ENCODE assay signal across 9 cellular contexts in genomic region chr1:63189677-63190076, GRCh38.
DNase-seq lines count a peak whose midpoint lies in the region; ATAC-seq and TF ChIP-seq lines count a peak whose summit lies in the region.
"Had no signal": no experiment of that assay in that cellular context is flagged by ENCODE, and none has a peak within 500 bp of the region (broad histone marks: within the 10 kb centered on the region; RNA-seq: fewer than 3 reads in every experiment).

No MANE protein-coding gene starts in this region.

- H3K27me3 Mint-ChIP-seq in osteocyte (ENCODE audit: unreplicated experiment), result peaks cover 17% of the 10 kb centered on the region
- H3K27me3 Mint-ChIP-seq: activated CD8-positive, alpha-beta memory T cell treated with anti-CD3 and anti-CD28 coated beads, Interleukin-2, amount 10 ng/mL, durations not matched to agents 7 days and 5 days had no signal

- no peaks in the 10 kb centered on the region for H3K4me1 Mint-ChIP-seq in osteocyte (ENCODE audit: unreplicated experiment)
- H3K4me1 Mint-ChIP-seq: activated CD8-positive, alpha-beta memory T cell treated with anti-CD3 and anti-CD28 coated beads, Interleukin-2, amount 10 ng/mL, durations not matched to agents 7 days and 5 days had no signal

- no peak overlapping the region for H3K27ac ChIP-seq in VCaP

- H3K9me3 Mint-ChIP-seq in osteocyte (ENCODE audit: unreplicated experiment), result no peaks in the 10 kb centered on the region

- no peaks in the 10 kb centered on the region for H3K36me3 Mint-ChIP-seq in osteocyte (ENCODE audit: unreplicated experiment)
- H3K36me3 Mint-ChIP-seq: activated CD8-positive, alpha-beta memory T cell treated with anti-CD3 and anti-CD28 coated beads, Interleukin-2, amount 10 ng/mL, durations not matched to agents 7 days and 5 days had no signal

- no peak overlapping the region for H3K27ac Mint-ChIP-seq in osteocyte (ENCODE audit: unreplicated experiment)
- H3K27ac Mint-ChIP-seq: activated CD8-positive, alpha-beta memory T cell treated with anti-CD3 and anti-CD28 coated beads, Interleukin-2, amount 10 ng/mL, durations not matched to agents 7 days and 5 days had no signal

- no peak overlapping the region for H3K4me3 Mint-ChIP-seq in osteocyte (ENCODE audit: unreplicated experiment)
- H3K4me3 Mint-ChIP-seq: activated CD8-positive, alpha-beta memory T cell treated with anti-CD3 and anti-CD28 coated beads, Interleukin-2, amount 10 ng/mL, durations not matched to agents 7 days and 5 days had no signal

- peak; percentile 30 for TF ChIP-seq CTCF in VCaP (conservative IDR thresholded peaks at IDR 0.05)
- peak; percentile 26 for TF ChIP-seq CTCF in osteocyte (IDR thresholded peaks at IDR 0.05)

- no peak for ATAC-seq in HG02981 (IDR thresholded peaks at IDR 0.05; ENCODE audit: unreplicated experiment)
- ATAC-seq: activated CD8-positive, alpha-beta memory T cell treated with anti-CD3 and anti-CD28 coated beads, Interleukin-2, amount 10 ng/mL, durations not matched to agents 7 days and 5 days had no signal

- DNase-seq in NCI-H1092 treated with DMSO at 0.1 percent for 48 hours (lab: John Stamatoyannopoulos, UW), result peak; percentile 17
- DNase-seq in NCI-H1092 (lab: John Stamatoyannopoulos, UW), result no peak
- DNase-seq in NCI-H1417 (lab: John Stamatoyannopoulos, UW), result peak; percentile 40 to 94 (median 68)
- DNase-seq in osteocyte (ENCODE audit: extremely low spot score, unreplicated experiment), result no peak
- DNase-seq in globus pallidus (ENCODE audit: low spot score), result no peak
- DNase-seq in cerebellar cortex (ENCODE audit: low spot score), result no peak
- DNase-seq: activated CD8-positive, alpha-beta memory T cell treated with anti-CD3 and anti-CD28 coated beads, Interleukin-2, amount 10 ng/mL, durations not matched to agents 7 days and 5 days had no signal

Comparison
In these comparisons a context has a peak if more than half of its experiments do, and no peak if none do; other contexts are left out.
1. DNase-seq: peak in NCI-H1092 treated with DMSO at 0.1 percent for 48 hours (single experiment) and NCI-H1417 (3 of 3); none in NCI-H1092 (single experiment), osteocyte (single experiment), globus pallidus (single experiment) and cerebellar cortex (single experiment).